In the genomic region with DNA sequence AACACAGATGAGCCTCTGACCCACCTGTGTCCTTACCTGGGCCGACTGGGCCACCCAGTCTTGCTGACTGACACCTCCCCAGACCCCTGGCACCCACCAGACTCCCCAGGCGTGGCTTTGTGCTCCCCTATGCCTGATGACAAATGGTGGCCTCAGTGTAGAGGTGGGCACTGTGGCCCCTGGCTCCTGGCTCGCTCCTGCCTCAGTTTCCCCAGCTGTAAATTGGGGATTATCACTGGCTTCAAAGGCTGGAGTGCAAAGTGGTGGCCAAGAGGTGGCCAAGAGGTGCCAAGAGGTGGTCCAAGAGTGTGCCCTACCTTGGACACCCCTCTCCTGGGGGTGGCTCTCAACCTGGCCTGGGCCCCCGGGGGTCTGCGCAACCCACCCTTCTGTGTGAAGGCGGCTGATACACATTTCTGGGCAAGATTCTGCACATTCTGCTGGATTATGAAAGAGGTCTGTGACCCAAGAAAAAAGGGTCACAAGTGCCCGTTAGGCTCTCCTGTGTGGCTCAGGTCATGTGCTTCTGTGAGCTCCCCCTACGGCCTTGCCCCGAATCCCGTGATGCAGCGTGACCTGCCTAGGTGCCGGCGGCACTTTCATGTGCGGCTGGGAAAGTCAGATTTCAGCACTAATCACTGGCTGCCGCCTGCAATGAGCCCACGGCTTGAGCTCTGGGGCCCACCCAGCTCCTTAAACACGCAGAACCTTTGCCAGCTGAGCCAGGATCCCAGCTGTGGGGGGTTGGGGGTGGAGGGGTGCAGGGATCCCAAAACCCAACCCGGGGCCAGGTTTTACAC, we compare ENCODE assay signal across 8 cellular contexts. TPM values are rescaled to one million over a fixed set of nuclear protein-coding genes. Genes with fewer than 3 reads are reported as not detected.
DNase-seq lines count a peak whose midpoint lies in the region; ATAC-seq and TF ChIP-seq lines count a peak whose summit lies in the region.
"Not testable (repeated sequence)": the region's sequence is repeated elsewhere in the genome, so short reads cannot be mapped to it uniquely, and the experiment has no call there.

No MANE protein-coding gene starts in this region.

- peaks cover 0 to 75% (median 30%) of the 10 kb centered on the region in 4 donors for H3K4me1 Mint-ChIP-seq in CD4-positive, CD25-positive, alpha-beta regulatory T cell
- H3K4me1 Mint-ChIP-seq in T-helper 1 cell treated with Interleukin-12 subunit alpha and Interleukin-12 subunit beta and Interleukin-4 antibody, amounts not matched to agents 30 μg/mL and 1 μg/mL, for 36 hours (ENCODE audit: low read depth) = peaks cover 53% of the 10 kb centered on the region
- H3K4me1 Mint-ChIP-seq in activated T-cell treated with anti-CD3 and anti-CD28 coated beads, Interleukin-2, amount 50 U/mL, for 72 hours (ENCODE audit: low read depth) = peaks cover 94% of the 10 kb centered on the region
- peaks cover 90% of the 10 kb centered on the region for H3K4me1 Mint-ChIP-seq in brain
- H3K4me1 Mint-ChIP-seq in stimulated activated naive CD8-positive, alpha-beta T cell treated with anti-CD3 and anti-CD28 coated beads, Interleukin-15, amount 100 ng/mL, for 72 hours = peaks cover 98% of the 10 kb centered on the region

- not testable (repeated sequence) for H3K4me3 ChIP-seq in CD4-positive, CD25-positive, alpha-beta regulatory T cell (ENCODE audit: low read depth, low read length); gastroesophageal sphincter
- peak overlapping the region; percentile 69 for H3K4me3 ChIP-seq in psoas muscle

- WGBS in gastroesophageal sphincter (ENCODE audit: low coverage in 1 of 2), 2 donors = 100% methylated on average over 1 of the region's 18 CpGs; no CpG with 5 or more reads in 1 of the 2 donors
- 61 to 85% (median 63%) methylated on average over 17 to 18 of the region's 18 CpGs for WGBS in psoas muscle, 3 donors

- TF ChIP-seq CTCF in brain (conservative IDR thresholded peaks at IDR 0.05); gastroesophageal sphincter (IDR thresholded peaks at IDR 0.05); psoas muscle (IDR thresholded peaks at IDR 0.05): not testable (repeated sequence)

- not testable (repeated sequence) for H3K9me3 Mint-ChIP-seq in CD4-positive, CD25-positive, alpha-beta regulatory T cell; T-helper 1 cell treated with Interleukin-12 subunit alpha and Interleukin-12 subunit beta and Interleukin-4 antibody, amounts not matched to agents 30 μg/mL and 1 μg/mL, for 36 hours; activated T-cell treated with anti-CD3 and anti-CD28 coated beads, Interleukin-2, amount 50 U/mL, for 72 hours; brain; stimulated activated naive CD8-positive, alpha-beta T cell treated with anti-CD3 and anti-CD28 coated beads, Interleukin-15, amount 100 ng/mL, for 72 hours

- not testable (repeated sequence) for TF ChIP-seq POLR2A in gastroesophageal sphincter (IDR thresholded peaks at IDR 0.05)

- not testable (repeated sequence) for H3K36me3 ChIP-seq in CD4-positive, CD25-positive, alpha-beta regulatory T cell (ENCODE audit: control insufficient read depth, insufficient read depth, low read length); gastroesophageal sphincter; psoas muscle (ENCODE audit: insufficient read depth in 1 of 2, low read depth in 1 of 2)

- peak overlapping the region; percentile 51 for H3K27ac ChIP-seq in CD4-positive, CD25-positive, alpha-beta regulatory T cell (ENCODE audit: insufficient read depth, low read length, poor library complexity, severe bottlenecking)
- H3K27ac ChIP-seq in gastroesophageal sphincter = peak overlapping the region in 3 of 4 donors; percentile 73 to 84 (median 79)
- H3K27ac ChIP-seq in psoas muscle = peak overlapping the region; percentile 96

- peak overlapping the region in 1 of 4 donors; percentile 10 for H3K4me3 Mint-ChIP-seq in CD4-positive, CD25-positive, alpha-beta regulatory T cell
- H3K4me3 Mint-ChIP-seq in T-helper 1 cell treated with Interleukin-12 subunit alpha and Interleukin-12 subunit beta and Interleukin-4 antibody, amounts not matched to agents 30 μg/mL and 1 μg/mL, for 36 hours = not testable (repeated sequence)
- peak overlapping the region; percentile 55 to 75 for H3K4me3 Mint-ChIP-seq in activated T-cell treated with anti-CD3 and anti-CD28 coated beads, Interleukin-2, amount 50 U/mL, for 72 hours
- H3K4me3 Mint-ChIP-seq in brain = peak overlapping the region in 2 of 5 experiments; percentile 16 to 37
- H3K4me3 Mint-ChIP-seq in stimulated activated naive CD8-positive, alpha-beta T cell treated with anti-CD3 and anti-CD28 coated beads, Interleukin-15, amount 100 ng/mL, for 72 hours = peak overlapping the region; percentile 47 to 68

- H3K27me3 ChIP-seq in CD4-positive, CD25-positive, alpha-beta regulatory T cell (ENCODE audit: control insufficient read depth, insufficient read depth, low read length); gastroesophageal sphincter; psoas muscle (ENCODE audit: insufficient read depth in 3 of 3, low read length in 2 of 3): not testable (repeated sequence)

- H3K9me3 ChIP-seq in CD4-positive, CD25-positive, alpha-beta regulatory T cell (ENCODE audit: control insufficient read depth in 2 of 2, low read length in 2 of 2); gastroesophageal sphincter; psoas muscle: not testable (repeated sequence)

- H3K27ac Mint-ChIP-seq in CD4-positive, CD25-positive, alpha-beta regulatory T cell; activated T-cell treated with anti-CD3 and anti-CD28 coated beads, Interleukin-2, amount 50 U/mL, for 72 hours: not testable (repeated sequence)
- peak overlapping the region; percentile 41 for H3K27ac Mint-ChIP-seq in T-helper 1 cell treated with Interleukin-12 subunit alpha and Interleukin-12 subunit beta and Interleukin-4 antibody, amounts not matched to agents 30 μg/mL and 1 μg/mL, for 36 hours
- H3K27ac Mint-ChIP-seq in brain = peak overlapping the region in 3 of 5 experiments; percentile 81 to 90 (median 89)
- peak overlapping the region in 1 of 2 donors; percentile 96 for H3K27ac Mint-ChIP-seq in stimulated activated naive CD8-positive, alpha-beta T cell treated with anti-CD3 and anti-CD28 coated beads, Interleukin-15, amount 100 ng/mL, for 72 hours

- DNase-seq in CD4-positive, CD25-positive, alpha-beta regulatory T cell; activated T-cell treated with anti-CD3 and anti-CD28 coated beads, Interleukin-2, amount 50 U/mL, for 72 hours; psoas muscle; stimulated activated naive CD8-positive, alpha-beta T cell treated with anti-CD3 and anti-CD28 coated beads, Interleukin-15, amount 100 ng/mL, for 72 hours: not testable (repeated sequence)
- peak; percentile 10 for DNase-seq in NCI-H82 (lab: John Stamatoyannopoulos, UW)

- not testable (repeated sequence) for ATAC-seq in CD4-positive, CD25-positive, alpha-beta regulatory T cell (ENCODE audit: low read depth in 2 of 2); gastroesophageal sphincter; psoas muscle; stimulated activated naive CD8-positive, alpha-beta T cell treated with anti-CD3 and anti-CD28 coated beads, Interleukin-15, amount 100 ng/mL, for 72 hours
- peak in 1 of 2 donors; percentile 3 for ATAC-seq in activated T-cell treated with anti-CD3 and anti-CD28 coated beads, Interleukin-2, amount 50 U/mL, for 72 hours (replicated peaks in 1 of 2)

- H3K27me3 Mint-ChIP-seq in CD4-positive, CD25-positive, alpha-beta regulatory T cell; T-helper 1 cell treated with Interleukin-12 subunit alpha and Interleukin-12 subunit beta and Interleukin-4 antibody, amounts not matched to agents 30 μg/mL and 1 μg/mL, for 36 hours (ENCODE audit: low read depth); activated T-cell treated with anti-CD3 and anti-CD28 coated beads, Interleukin-2, amount 50 U/mL, for 72 hours (ENCODE audit: low read depth); brain; stimulated activated naive CD8-positive, alpha-beta T cell treated with anti-CD3 and anti-CD28 coated beads, Interleukin-15, amount 100 ng/mL, for 72 hours: not testable (repeated sequence)

- H3K4me1 ChIP-seq in CD4-positive, CD25-positive, alpha-beta regulatory T cell (ENCODE audit: control insufficient read depth, insufficient read depth, low read length, poor library complexity, severe bottlenecking) = peaks cover 54% of the 10 kb centered on the region
- peaks cover 0 to 73% (median 9%) of the 10 kb centered on the region in 3 donors for H3K4me1 ChIP-seq in gastroesophageal sphincter
- peaks cover 24% of the 10 kb centered on the region for H3K4me1 ChIP-seq in psoas muscle

- H3K36me3 Mint-ChIP-seq in CD4-positive, CD25-positive, alpha-beta regulatory T cell = peaks cover 11% of the 10 kb centered on the region
- peaks cover 38% of the 10 kb centered on the region for H3K36me3 Mint-ChIP-seq in T-helper 1 cell treated with Interleukin-12 subunit alpha and Interleukin-12 subunit beta and Interleukin-4 antibody, amounts not matched to agents 30 μg/mL and 1 μg/mL, for 36 hours (ENCODE audit: low read depth)
- peaks cover 26 to 58% of the 10 kb centered on the region in 2 donors for H3K36me3 Mint-ChIP-seq in activated T-cell treated with anti-CD3 and anti-CD28 coated beads, Interleukin-2, amount 50 U/mL, for 72 hours (ENCODE audit: insufficient read depth in 2 of 2)
- peaks cover 14% of the 10 kb centered on the region for H3K36me3 Mint-ChIP-seq in brain

- intact Hi-C loops in psoas muscle (cut with DNase I) = not testable (repeated sequence)

- not testable (repeated sequence) for TF ChIP-seq EP300 in gastroesophageal sphincter (IDR thresholded peaks at IDR 0.05)

RNA-seq across cellular contexts. Expression of a gene that starts 7.8 kb away (rescaled TPM):
- 111 TPM for total RNA-seq in CD4-positive, CD25-positive, alpha-beta regulatory T cell
- polyA plus RNA-seq in CD4-positive, CD25-positive, alpha-beta regulatory T cell = 10 to 100 TPM; 10.3 to 13.3 (median 11.9) TPM
- total RNA-seq in activated T-cell treated with anti-CD3 and anti-CD28 coated beads, Interleukin-2, amount 50 U/mL, for 72 hours = 100 to 1,000 TPM; 463 to 508 TPM
- polyA plus RNA-seq in brain (ENCODE audit: insufficient read depth, low read depth, low replicate concordance) = 101 TPM
- 10 to 100 TPM in 1 of 4 donors, 1 to 10 TPM in 3; 3.1 to 10.4 (median 6.0) TPM for total RNA-seq in gastroesophageal sphincter
- 10 to 100 TPM in 3 of 4 donors, 1 to 10 TPM in 1; 9.8 to 63.6 (median 28.3) TPM for total RNA-seq in psoas muscle
- polyA plus RNA-seq in psoas muscle = 10 to 100 TPM; 16.4 to 28.6 (median 20.2) TPM
